Comparison of ENCODE assay signal across 19 cellular contexts in the genomic region with DNA sequence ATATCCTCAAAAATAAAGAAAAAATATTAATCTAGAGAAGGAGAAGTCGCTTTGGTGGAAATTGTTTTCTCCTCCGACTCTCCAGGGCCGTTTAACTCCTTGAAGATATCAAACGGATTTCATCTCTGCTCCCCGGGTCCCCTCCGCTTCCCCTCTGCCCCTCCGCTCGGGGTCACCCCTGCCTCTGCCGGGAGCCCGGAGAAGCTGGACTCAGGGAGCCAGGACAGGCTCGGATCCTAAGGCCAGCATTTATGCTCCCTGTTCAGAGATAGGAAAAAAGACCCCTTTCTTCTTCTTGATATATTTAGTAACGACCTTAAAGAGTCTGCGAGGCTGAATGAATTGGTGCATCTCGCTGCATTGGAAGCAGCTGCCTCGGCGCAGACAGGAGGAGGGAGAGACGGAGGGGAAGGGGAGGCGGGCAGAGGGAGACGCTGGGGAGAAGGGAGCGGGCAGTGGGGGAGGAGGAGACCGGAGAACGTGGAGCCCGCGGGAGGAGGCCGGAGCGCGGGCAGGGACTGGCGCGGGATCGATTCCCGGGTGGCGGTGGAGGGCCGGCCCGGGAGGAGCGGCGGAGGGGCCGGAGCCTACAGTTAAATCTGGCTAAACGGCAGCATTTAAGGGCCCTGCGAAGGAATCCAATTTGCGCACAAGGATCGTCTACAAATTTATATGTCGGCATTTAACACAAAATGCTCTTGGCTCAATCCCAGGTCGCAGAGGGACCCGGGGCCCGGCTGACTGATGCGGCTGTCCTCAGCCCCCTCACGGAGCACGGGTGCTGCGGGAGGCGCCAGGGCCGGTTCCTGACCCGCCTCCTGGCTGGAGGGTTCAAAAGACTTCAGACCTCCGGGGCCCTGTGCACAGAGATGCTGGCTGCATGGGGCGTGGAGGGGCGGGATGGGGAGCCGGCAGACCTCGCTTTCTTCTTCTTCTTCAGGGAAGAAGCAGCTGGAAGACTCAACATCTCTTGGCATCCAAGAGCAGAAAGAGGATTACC. TPM values are rescaled to one million over a fixed set of nuclear protein-coding genes. Genes with fewer than 3 reads are reported as not detected.
A peak's percentile ranks its signal among the peaks of the same experiment; 100 is the strongest.
DNase-seq lines count a peak whose midpoint lies in the region; ATAC-seq, FAIRE-seq and TF ChIP-seq lines count a peak whose summit lies in the region.
"Had no signal": no experiment of that assay in that cellular context is flagged by ENCODE, and none has a peak within 500 bp of the region (broad histone marks: within the 10 kb centered on the region; RNA-seq: fewer than 3 reads in every experiment).

No MANE protein-coding gene starts in this region.

- no peak for TF ChIP-seq CTCF in osteoblast (IDR thresholded peaks at IDR 0.05; ENCODE audit: extremely low read depth, low read depth, low read length)

- no peaks in the 10 kb centered on the region for H3K36me3 ChIP-seq in HUES64 (ENCODE audit: insufficient read depth, low read length)
- no peaks in the 10 kb centered on the region for H3K36me3 ChIP-seq in iPS-20b (ENCODE audit: insufficient read depth, low read depth, low read length)
- H3K36me3 ChIP-seq in osteoblast (ENCODE audit: insufficient read depth, low read length) = no peaks in the 10 kb centered on the region
- H3K36me3 ChIP-seq: HAP-1 had no signal

- no peak for ATAC-seq in GM18858 (IDR thresholded peaks at IDR 0.05; ENCODE audit: unreplicated experiment)
- ATAC-seq: activated T-cell treated with anti-CD3 and anti-CD28 coated beads, Interleukin-2, amount 50 U/mL, for 4 hours had no signal

- no peaks in the 10 kb centered on the region for H3K9me3 ChIP-seq in HUES64 (ENCODE audit: insufficient read depth, low read depth, low read length)
- no peaks in the 10 kb centered on the region for H3K9me3 ChIP-seq in iPS-20b (ENCODE audit: insufficient read depth, low read depth, low read length)
- no peaks in the 10 kb centered on the region for H3K9me3 ChIP-seq in osteoblast (ENCODE audit: low read depth, low read length)
- H3K9me3 ChIP-seq: HAP-1 had no signal

- peaks cover 52% of the 10 kb centered on the region for H3K27me3 ChIP-seq in HUES64 (ENCODE audit: insufficient read depth, low read length)
- peaks cover 92% of the 10 kb centered on the region for H3K27me3 ChIP-seq in iPS-20b (ENCODE audit: insufficient read depth, low read length)
- peaks cover 27% of the 10 kb centered on the region for H3K27me3 ChIP-seq in osteoblast (ENCODE audit: insufficient read depth, low read length)

- H3K4me3 ChIP-seq in HUES64 (ENCODE audit: low read length) = peak overlapping the region; percentile 56
- H3K4me3 ChIP-seq in iPS-20b (ENCODE audit: low read length) = peak overlapping the region; percentile 75
- H3K4me3 ChIP-seq in osteoblast (ENCODE audit: insufficient read depth, low read length) = no peak overlapping the region
- H3K4me3 ChIP-seq: HAP-1 had no signal

- FAIRE-seq in HTR-8/SVneo (lab: Jason Lieb, UNC) = no peak

- no peak overlapping the region for H3K4me2 ChIP-seq in osteoblast (ENCODE audit: insufficient read depth, low read length)

- H3K4me1 ChIP-seq in HUES64 (ENCODE audit: insufficient read depth, low read length) = 0 out of 2 replicates have a peak, but pooled peaks cover 6% of the 10 kb centered on the region
- no peaks in the 10 kb centered on the region for H3K4me1 ChIP-seq in iPS-20b (ENCODE audit: insufficient read depth, low read length)
- H3K4me1 ChIP-seq in osteoblast (ENCODE audit: insufficient read depth, low read length) = no peaks in the 10 kb centered on the region
- H3K4me1 ChIP-seq: HAP-1 had no signal

- no peaks in the 10 kb centered on the region for H4K20me1 ChIP-seq in osteoblast (ENCODE audit: insufficient read depth, low read length)

- no peak overlapping the region for H2AFZ ChIP-seq in osteoblast (ENCODE audit: low read length)

- no peak overlapping the region for H3K27ac ChIP-seq in HUES64 (ENCODE audit: low read depth, low read length)
- peak overlapping the region; percentile 10 for H3K27ac ChIP-seq in cingulate gyrus (ENCODE audit: low read depth, low read length)
- H3K27ac ChIP-seq in iPS-20b (ENCODE audit: low read length) = no peak overlapping the region
- H3K27ac ChIP-seq in osteoblast (ENCODE audit: low read depth, low read length) = no peak overlapping the region

- no peaks in the 10 kb centered on the region for H3K79me2 ChIP-seq in osteoblast (ENCODE audit: insufficient read depth, low read length)

- 8% methylated on average over 57 of the region's 57 CpGs for WGBS in HUES64

- DNase-seq in osteoblast (ENCODE audit: insufficient read length, low spot score, missing footprints) (peak; percentile 37), HTR-8/SVneo (ENCODE audit: insufficient read length, low spot score) (no peak), CD1c-positive myeloid dendritic cell (ENCODE audit: extremely low spot score) (no peak)
- no peak for DNase-seq in activated CD4-positive, CD25-positive, alpha-beta regulatory T cell treated with anti-CD3 and anti-CD28 coated beads, Interleukin-2, amount 50 U/mL, for 72 hours
- DNase-seq: activated CD4-positive, alpha-beta memory T cell treated with anti-CD3 and anti-CD28 coated beads for 36 hours; activated T-cell treated with anti-CD3 and anti-CD28 coated beads, Interleukin-2, amount 50 U/mL, for 4 hours; AML-193; Calu3; naive B cell; NCI-H1417 treated with DMSO at 0.1 percent for 48 hours; NK-92 treated with Interleukin-12 subunit alpha and Interleukin-12 subunit beta, amount 100 ng/mL, for 24 hours; RPMI8226; stimulated activated naive CD4-positive, alpha-beta T cell treated with Interleukin-2 at 50 U/mL for 16 hours had no signal

- H3K9ac ChIP-seq in HUES64 (ENCODE audit: low read depth, low read length) (no peak overlapping the region), iPS-20b (ENCODE audit: low read depth, low read length) (no peak overlapping the region)

RNA-seq across cellular contexts. Expression of a gene that starts 55.6 kb away (rescaled TPM):
- 0.45 TPM for polyA plus RNA-seq in HUES64 (2013, experiment 1 of 2)
- 0.70 TPM for polyA plus RNA-seq in HUES64 (2013, experiment 2 of 2)
- total RNA-seq in osteoblast = not detected in 2 replicates
- total RNA-seq: activated CD4-positive, alpha-beta memory T cell treated with anti-CD3 and anti-CD28 coated beads for 36 hours; activated T-cell treated with anti-CD3 and anti-CD28 coated beads, Interleukin-2, amount 50 U/mL, for 4 hours; Calu3; LHCN-M2 had no signal
